17 cellular contexts compared by ENCODE assay signal in the genomic region with DNA sequence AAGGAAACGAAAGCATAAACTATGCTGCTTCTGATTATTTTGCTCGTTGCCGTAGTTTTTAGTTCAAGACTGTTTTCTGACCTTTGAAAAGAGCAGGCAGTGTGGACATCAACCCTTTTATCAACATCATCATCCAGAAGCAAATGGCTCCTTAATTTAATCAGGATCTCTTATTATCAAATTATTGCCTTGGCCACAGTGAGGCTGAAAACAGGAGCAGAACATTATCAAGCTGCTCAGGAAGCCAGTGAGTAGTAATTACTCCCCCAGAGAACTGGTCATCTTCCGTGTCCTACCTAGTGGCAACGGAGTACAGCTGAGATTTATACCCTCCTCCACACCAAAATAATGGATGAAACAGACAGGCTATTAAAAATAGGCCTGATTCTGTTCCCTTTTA. TPM values are rescaled to one million over a fixed set of nuclear protein-coding genes. Genes with fewer than 3 reads are reported as not detected.
A peak's percentile ranks its signal among the peaks of the same experiment; 100 is the strongest.
DNase-seq lines count a peak whose midpoint lies in the region; ATAC-seq and TF ChIP-seq lines count a peak whose summit lies in the region.
"Had no signal": no experiment of that assay in that cellular context is flagged by ENCODE, and none has a peak within 500 bp of the region (broad histone marks: within the 10 kb centered on the region; RNA-seq: fewer than 3 reads in every experiment).

No MANE protein-coding gene starts in this region.

- H3K27me3 ChIP-seq in HAP-1 (ENCODE audit: low read depth): no peaks in the 10 kb centered on the region
- H3K27me3 ChIP-seq: ovary, right lobe of liver, tibial nerve had no signal

- H3K4me3 ChIP-seq in HAP-1: no peak overlapping the region
- H3K4me3 ChIP-seq: K562, left ventricle myocardium inferior, ovary, right lobe of liver, tibial nerve had no signal

- peaks cover 6% of the 10 kb centered on the region for H3K36me3 Mint-ChIP-seq in activated naive CD8-positive, alpha-beta T cell
- H3K36me3 Mint-ChIP-seq in activated naive CD8-positive, alpha-beta T cell treated with anti-CD3 and anti-CD28 coated beads for 36 hours: peaks cover 16% of the 10 kb centered on the region
- peaks cover 13% of the 10 kb centered on the region for H3K36me3 Mint-ChIP-seq in endothelial cell (ENCODE audit: low read depth, unreplicated experiment)

- H3K27me3 Mint-ChIP-seq in activated naive CD8-positive, alpha-beta T cell: no peaks in the 10 kb centered on the region
- no peaks in the 10 kb centered on the region for H3K27me3 Mint-ChIP-seq in activated naive CD8-positive, alpha-beta T cell treated with anti-CD3 and anti-CD28 coated beads for 36 hours
- peaks cover 3% of the 10 kb centered on the region for H3K27me3 Mint-ChIP-seq in endothelial cell (ENCODE audit: unreplicated experiment)

- no peak overlapping the region for H3K27ac Mint-ChIP-seq in activated naive CD8-positive, alpha-beta T cell
- no peak overlapping the region for H3K27ac Mint-ChIP-seq in activated naive CD8-positive, alpha-beta T cell treated with anti-CD3 and anti-CD28 coated beads for 36 hours
- no peak overlapping the region for H3K27ac Mint-ChIP-seq in endothelial cell (ENCODE audit: unreplicated experiment)
- H3K27ac Mint-ChIP-seq: HFFc6, WTC11 had no signal

- no peak for DNase-seq in activated naive CD8-positive, alpha-beta T cell treated with anti-CD3 and anti-CD28 coated beads for 36 hours
- peak; percentile 99 for DNase-seq in SK-N-DZ (ENCODE audit: low spot score)
- DNase-seq in endothelial cell (ENCODE audit: low spot score): no peak
- no peak for DNase-seq in HAP-1 (ENCODE audit: low spot score in 2 of 2)
- DNase-seq in NCI-H774 (lab: John Stamatoyannopoulos, UW): no peak
- DNase-seq: activated naive CD4-positive, alpha-beta T cell; HFFc6; left ventricle myocardium inferior; NCI-H2029; right lobe of liver; SHP77 treated with DMSO at 0.1 percent for 48 hours had no signal

- peaks cover 17% of the 10 kb centered on the region; the same call in 1 of the 2 replicates for H3K36me3 ChIP-seq in HAP-1 (replicated peaks)
- H3K36me3 ChIP-seq: ovary had no signal

- no peak for ATAC-seq in HG02571 (IDR thresholded peaks at IDR 0.05; ENCODE audit: unreplicated experiment)
- ATAC-seq: K562, right lobe of liver, WTC11 had no signal

- peaks cover 33% of the 10 kb centered on the region for H3K4me1 Mint-ChIP-seq in activated naive CD8-positive, alpha-beta T cell (ENCODE audit: low read depth)
- peaks cover 27% of the 10 kb centered on the region for H3K4me1 Mint-ChIP-seq in activated naive CD8-positive, alpha-beta T cell treated with anti-CD3 and anti-CD28 coated beads for 36 hours
- H3K4me1 Mint-ChIP-seq in endothelial cell (ENCODE audit: unreplicated experiment): peaks cover 7% of the 10 kb centered on the region

- H3K9me3 Mint-ChIP-seq in activated naive CD8-positive, alpha-beta T cell (ENCODE audit: low read depth): no peaks in the 10 kb centered on the region
- H3K9me3 Mint-ChIP-seq in activated naive CD8-positive, alpha-beta T cell treated with anti-CD3 and anti-CD28 coated beads for 36 hours: no peaks in the 10 kb centered on the region
- H3K9me3 Mint-ChIP-seq in endothelial cell (ENCODE audit: unreplicated experiment): no peaks in the 10 kb centered on the region
- H3K9me3 Mint-ChIP-seq: HFFc6, WTC11 had no signal

- no peaks in the 10 kb centered on the region for H3K9me3 ChIP-seq in HAP-1
- H3K9me3 ChIP-seq: left ventricle myocardium inferior, ovary, right lobe of liver, tibial nerve had no signal

- in situ Hi-C loops in HAP-1 (cut with MboI; ENCODE audit: low sequenced_read_pairs): no loop called here

- TF ChIP-seq CTCF in endothelial cell (IDR thresholded peaks at IDR 0.05; ENCODE audit: unreplicated experiment): no peak

- peak overlapping the region; percentile 42 for H3K4me3 Mint-ChIP-seq in activated naive CD8-positive, alpha-beta T cell
- H3K4me3 Mint-ChIP-seq in activated naive CD8-positive, alpha-beta T cell treated with anti-CD3 and anti-CD28 coated beads for 36 hours: no peak overlapping the region
- H3K4me3 Mint-ChIP-seq in endothelial cell (ENCODE audit: unreplicated experiment): peak overlapping the region; percentile 49
- H3K4me3 Mint-ChIP-seq: HFFc6, WTC11 had no signal

- H3K4me1 ChIP-seq in HAP-1: peaks cover 18% of the 10 kb centered on the region

RNA-seq across cellular contexts. Expression of gene DIABLO, which starts 2.2 kb away (rescaled TPM):
- 10 to 100 TPM; 47.9 to 51.7 TPM for total RNA-seq in activated naive CD8-positive, alpha-beta T cell treated with anti-CD3 and anti-CD28 coated beads for 36 hours
- polyA plus RNA-seq in SK-N-DZ (2014; cell fraction: cytosol; rRNA removed): 227 and 239 TPM in 2 replicates
- polyA plus RNA-seq in SK-N-DZ (2014; cell fraction: nucleus; rRNA removed): 133 and 135 TPM in 2 replicates
- 50.1 TPM for total RNA-seq in endothelial cell (ENCODE audit: unreplicated experiment)

RNA-seq across cellular contexts. Expression of gene B3GNT4, which starts 24.6 kb away (rescaled TPM):
- 1 to 10 TPM in 1 of 2 experiments, under 1 TPM in 1; 0.92 to 1.6 TPM for total RNA-seq in activated naive CD8-positive, alpha-beta T cell treated with anti-CD3 and anti-CD28 coated beads for 36 hours
- polyA plus RNA-seq in SK-N-DZ (2014; cell fraction: cytosol; rRNA removed): 1.3 and 5.2 TPM in 2 replicates
- 8.6 and 18.9 TPM in 2 replicates for polyA plus RNA-seq in SK-N-DZ (2014; cell fraction: nucleus; rRNA removed)
- total RNA-seq in endothelial cell (ENCODE audit: unreplicated experiment): 0.38 TPM
- total RNA-seq: left ventricle myocardium inferior had no signal

RNA-seq across cellular contexts. Expression of gene VPS33A, which starts 38.2 kb away (rescaled TPM):
- total RNA-seq in activated naive CD8-positive, alpha-beta T cell treated with anti-CD3 and anti-CD28 coated beads for 36 hours: 10 to 100 TPM; 34.5 to 35.7 TPM
- 51.2 and 61.3 TPM in 2 replicates for polyA plus RNA-seq in SK-N-DZ (2014; cell fraction: cytosol; rRNA removed)
- polyA plus RNA-seq in SK-N-DZ (2014; cell fraction: nucleus; rRNA removed): 15.5 and 21.6 TPM in 2 replicates
- 32.1 TPM for total RNA-seq in endothelial cell (ENCODE audit: unreplicated experiment)

RNA-seq across cellular contexts. Expression of gene LRRC43, which starts 45.2 kb away (rescaled TPM):
- under 1 TPM in 1 of 2 experiments, not detected in 1; 0.23 TPM for total RNA-seq in activated naive CD8-positive, alpha-beta T cell treated with anti-CD3 and anti-CD28 coated beads for 36 hours
- 0.53 and 7.4 TPM in 2 replicates for polyA plus RNA-seq in SK-N-DZ (2014; cell fraction: cytosol; rRNA removed)
- polyA plus RNA-seq in SK-N-DZ (2014; cell fraction: nucleus; rRNA removed): 0.35 and 1.8 TPM in 2 replicates
- total RNA-seq in endothelial cell (ENCODE audit: unreplicated experiment): 0.31 TPM
- total RNA-seq: HFFc6, K562 had no signal

RNA-seq across cellular contexts. Expression of gene IL31, which starts 54.1 kb away (rescaled TPM):
- not detected for total RNA-seq in activated naive CD8-positive, alpha-beta T cell treated with anti-CD3 and anti-CD28 coated beads for 36 hours
- polyA plus RNA-seq in SK-N-DZ (2014; cell fraction: cytosol; rRNA removed): not detected in 2 replicates
- not detected in 2 replicates for polyA plus RNA-seq in SK-N-DZ (2014; cell fraction: nucleus; rRNA removed)
- not detected for total RNA-seq in endothelial cell (ENCODE audit: unreplicated experiment)
- total RNA-seq: HFFc6, K562, left ventricle myocardium inferior, ovary, right lobe of liver, tibial nerve, WTC11 had no signal
- polyA plus RNA-seq: K562, ovary had no signal
